Comparison of ENCODE assay signal across 8 cellular contexts in the genomic region with DNA sequence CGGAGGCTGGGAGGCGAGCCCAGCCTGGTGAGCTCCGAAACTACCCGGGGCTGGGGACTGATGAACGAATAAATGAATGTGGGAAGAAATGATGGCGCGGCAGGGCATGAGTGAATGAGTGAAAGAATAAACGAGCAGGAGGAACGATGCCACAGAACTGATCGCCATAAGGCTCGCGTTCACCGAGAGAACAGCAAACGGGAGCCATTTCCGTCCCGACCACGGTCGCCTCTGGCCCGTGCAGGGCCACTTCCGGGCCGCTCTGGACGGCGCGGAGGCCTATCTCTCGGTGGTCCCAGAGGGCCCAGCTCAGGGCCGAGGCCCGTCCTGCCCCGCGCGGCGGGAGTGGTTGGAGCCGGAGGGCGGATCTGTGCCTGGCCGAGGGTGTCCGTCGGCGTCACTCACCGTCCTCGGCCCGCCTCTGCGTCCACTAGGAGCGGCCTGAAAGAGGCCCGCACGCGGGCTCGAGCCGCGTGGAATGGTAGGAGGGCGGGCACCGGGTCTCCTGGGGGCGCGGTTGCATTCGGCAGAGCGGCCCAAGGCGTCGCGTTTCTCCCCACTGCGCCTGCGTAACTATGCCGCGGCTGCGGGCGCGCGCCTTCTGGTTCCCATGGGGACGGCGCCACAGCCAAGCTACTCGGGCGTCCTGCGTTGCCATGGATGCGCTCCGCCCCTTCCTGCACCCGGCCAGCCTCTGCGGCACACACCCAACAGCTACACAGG. TPM values are rescaled to one million over a fixed set of nuclear protein-coding genes. Genes with fewer than 3 reads are reported as not detected.
A peak's percentile ranks its signal among the peaks of the same experiment; 100 is the strongest.
DNase-seq lines count a peak whose midpoint lies in the region; ATAC-seq and TF ChIP-seq lines count a peak whose summit lies in the region.

A gene (minus strand): TSS at position 480 of the 723 bp plus-strand sequence. CDS start 5,116 bp downstream, outside the sequence.

- no peaks in the 10 kb centered on the region for H3K4me1 ChIP-seq in endodermal cell (ENCODE audit: control insufficient read depth, insufficient read depth, low read length)

- ATAC-seq in GM21367 (IDR thresholded peaks at IDR 0.05; ENCODE audit: unreplicated experiment) = peak; percentile 79

- H3K36me3 ChIP-seq in endodermal cell (ENCODE audit: control insufficient read depth, insufficient read depth, low read length) = no peaks in the 10 kb centered on the region

- TF ChIP-seq CTCF in endodermal cell (conservative IDR thresholded peaks at IDR 0.05) = peak; percentile 35

- H3K27ac Mint-ChIP-seq in endodermal cell = peak within 1 kb of the TSS; percentile 99

- no peaks in the 10 kb centered on the region for H3K9me3 Mint-ChIP-seq in endodermal cell

- no peaks in the 10 kb centered on the region for H3K4me1 Mint-ChIP-seq in endodermal cell

- peak within 1 kb of the TSS; percentile 94 for H3K4me3 Mint-ChIP-seq in endodermal cell

- peaks cover 3% of the 10 kb centered on the region for H3K36me3 Mint-ChIP-seq in endodermal cell (ENCODE audit: low read depth)

- no peaks in the 10 kb centered on the region for H3K9me3 ChIP-seq in endodermal cell (ENCODE audit: control insufficient read depth, low read length)

- peak within 1 kb of the TSS; percentile 91 for H3K4me3 ChIP-seq in endodermal cell (ENCODE audit: low read length)

- peaks cover 2% of the 10 kb centered on the region for H3K27me3 Mint-ChIP-seq in endodermal cell (ENCODE audit: insufficient read depth)

- peak within 1 kb of the TSS; percentile 89 for H3K9ac ChIP-seq in endodermal cell (ENCODE audit: extremely low read depth, low read length, poor library complexity, severe bottlenecking)

- H3K27ac ChIP-seq in endodermal cell (ENCODE audit: low read depth, low read length) = peak within 1 kb of the TSS; percentile 92

- no peaks in the 10 kb centered on the region for H3K27me3 ChIP-seq in endodermal cell (ENCODE audit: control insufficient read depth, insufficient read depth, low read length, poor library complexity, severe bottlenecking)

- peak; percentile 95 for DNase-seq in COR-L47 (lab: John Stamatoyannopoulos, UW)
- peak; percentile 97 for DNase-seq in HT1080 (ENCODE audit: low read depth)
- peak; percentile 93 to 96 for DNase-seq in NOMO-1 (lab: John Stamatoyannopoulos, UW; ENCODE audit: unreplicated experiment in 2 of 2)
- peak; percentile 92 to 93 (median 92) for DNase-seq in activated CD8-positive, alpha-beta memory T cell treated with anti-CD3 and anti-CD28 coated beads for 48 hours (ENCODE audit: low read depth in 2 of 3, low spot score in 2 of 3)
- DNase-seq in endodermal cell = peak; percentile 99
- peak; percentile 99 for DNase-seq in mesenteric fat pad (ENCODE audit: low spot score)
- peak; percentile 91 for DNase-seq in stimulated activated CD8-positive, alpha-beta memory T cell treated with anti-CD3 and anti-CD28 coated beads, Interleukin-15, amount 100 ng/mL, for 1 hour (ENCODE audit: low read depth)

- 0% methylated on average over 31 to 74 of the region's 74 CpGs for WGBS in endodermal cell (ENCODE audit: insufficient coverage in 1 of 2, insufficient read length in 1 of 2), 2 experiments

RNA-seq across cellular contexts. Expression of the gene that starts here (rescaled TPM):
- total RNA-seq in HT1080 (2014; rRNA removed; shearing (Covaris generic)) = 0.67 and 2.1 TPM in 2 replicates
- 0.42 and 0.45 TPM in 2 replicates for polyA plus RNA-seq in HT1080 (2015; cell fraction: cytosol; rRNA removed)
- 0.86 and 2.1 TPM in 2 replicates for polyA plus RNA-seq in HT1080 (2015; cell fraction: nucleus; rRNA removed)
- total RNA-seq in endodermal cell (1 to 10 TPM; 5.2 to 5.9 TPM), mesenteric fat pad (0.19 TPM)
- 5.0 TPM for polyA plus RNA-seq in endodermal cell (2013, experiment 1 of 2)
- polyA plus RNA-seq in endodermal cell (2013, experiment 2 of 2) = 4.1 TPM

Comparison
In these comparisons a context has a peak if more than half of its experiments do, and no peak if none do; other contexts are left out.
1. Peak in every context shown above with its lines: DNase-seq, ATAC-seq, H3K4me3 ChIP-seq and H3K27ac ChIP-seq.
2. Peak in DNase-seq in mesenteric fat pad; RNA of the gene not detected or under 1 TPM.